ENCODE assay signal across 10 cellular contexts in the genomic region with DNA sequence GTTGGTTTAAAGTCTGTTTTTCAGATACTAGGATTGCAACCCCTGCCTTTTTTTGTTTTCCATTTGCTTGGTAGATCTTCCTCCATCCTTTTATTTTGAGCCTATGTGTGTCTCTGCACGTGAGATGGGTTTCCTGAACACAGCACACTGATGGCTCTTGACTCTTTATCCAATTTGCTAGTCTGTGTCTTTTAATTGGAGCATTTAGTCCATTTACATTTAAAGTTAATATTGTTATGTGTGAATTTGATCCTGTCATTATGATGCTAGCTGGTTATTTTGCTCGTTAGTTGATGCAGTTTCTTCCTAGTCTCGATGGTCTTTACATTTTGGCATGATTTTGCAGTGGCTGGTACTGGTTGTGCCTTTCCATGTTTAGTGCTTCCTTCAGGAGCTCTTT. TPM values are rescaled to one million over a fixed set of nuclear protein-coding genes. Genes with fewer than 3 reads are reported as not detected.
"Had no signal": no experiment of that assay in that cellular context is flagged by ENCODE, and none has a peak within 500 bp of the region (broad histone marks: within the 10 kb centered on the region; RNA-seq: fewer than 3 reads in every experiment).

No MANE protein-coding gene starts in this region.

RNA-seq across cellular contexts. Expression of a gene that starts 17.4 kb away (rescaled TPM):
- total RNA-seq: PC-3, Right ventricle myocardium inferior, Right ventricle myocardium superior, RPMI7951, SJSA1 had no signal
- polyA plus RNA-seq: SK-N-SH had no signal

RNA-seq across cellular contexts. Expression of a gene that starts 47.8 kb away (rescaled TPM):
- total RNA-seq: OCI-LY7, PC-3, PC-9, Peyer's patch, Right ventricle myocardium inferior, RPMI7951, SJCRH30, SJSA1 had no signal

RNA-seq across cellular contexts. Expression of a gene that starts 51.4 kb away (rescaled TPM):
- total RNA-seq: Right ventricle myocardium inferior, Right ventricle myocardium superior, RPMI7951, SJSA1 had no signal
- polyA plus RNA-seq: SK-N-SH had no signal
